ENCODE assay signal across 18 cellular contexts in the genomic region with DNA sequence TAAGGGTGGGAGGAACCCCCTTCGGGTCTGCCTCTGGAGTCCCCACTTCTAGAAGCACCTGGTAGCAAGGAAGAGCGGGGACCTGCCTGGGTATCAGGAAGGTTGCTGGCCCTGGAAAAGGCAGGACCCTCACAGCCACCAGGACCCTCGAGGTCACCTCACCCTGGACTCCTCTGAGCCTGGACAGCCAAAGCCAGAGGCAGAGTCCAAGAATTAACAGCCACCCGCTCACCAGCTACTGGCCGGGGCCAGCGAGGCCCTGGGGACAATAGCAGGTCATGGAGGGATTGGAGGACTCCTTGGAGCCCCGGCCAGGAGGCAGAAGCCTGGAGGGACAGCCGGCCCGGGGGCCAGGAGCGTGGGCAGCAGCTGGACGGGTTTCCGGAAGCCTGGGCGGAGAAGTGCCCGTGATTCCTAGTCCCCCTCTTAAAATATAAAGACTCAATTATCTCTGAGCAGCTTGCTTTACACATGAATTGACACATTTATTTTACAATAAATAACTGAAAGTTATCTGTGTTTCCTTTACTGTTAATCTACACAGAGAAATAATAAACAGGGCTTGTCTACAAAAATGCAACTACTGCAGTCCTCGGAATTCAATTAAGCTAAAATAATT. TPM values are rescaled to one million over a fixed set of nuclear protein-coding genes. Genes with fewer than 3 reads are reported as not detected.
DNase-seq lines count a peak whose midpoint lies in the region; ATAC-seq and TF ChIP-seq lines count a peak whose summit lies in the region.
"Had no signal": no experiment of that assay in that cellular context is flagged by ENCODE, and none has a peak within 500 bp of the region (broad histone marks: within the 10 kb centered on the region; RNA-seq: fewer than 3 reads in every experiment).

No MANE protein-coding gene starts in this region.

- H3K4me3 Mint-ChIP-seq in activated CD8-positive, alpha-beta memory T cell treated with anti-CD3 and anti-CD28 coated beads, Interleukin-2, amount 10 ng/mL, durations not matched to agents 7 days and 5 days: peak overlapping the region; percentile 67
- peak overlapping the region; percentile 85 for H3K4me3 Mint-ChIP-seq in activated naive CD8-positive, alpha-beta T cell treated with anti-CD3 and anti-CD28 coated beads, Interleukin-2, amount 50 U/mL, for 24 hours
- H3K4me3 Mint-ChIP-seq in stimulated activated effector memory CD8-positive, alpha-beta T cell treated with anti-CD3 and anti-CD28 coated beads, Interleukin-12 subunit alpha, Interleukin-12 subunit beta, amount 100 ng/mL, for 72 hours: peak overlapping the region; percentile 89
- H3K4me3 Mint-ChIP-seq in glutamatergic neuron (ENCODE audit: unreplicated experiment) (no peak overlapping the region), chondrocyte (ENCODE audit: unreplicated experiment) (no peak overlapping the region)

- H3K27me3 ChIP-seq in upper lobe of right lung: peaks cover 12% of the 10 kb centered on the region

- no peak for ATAC-seq in activated CD8-positive, alpha-beta memory T cell treated with anti-CD3 and anti-CD28 coated beads, Interleukin-2, amount 10 ng/mL, durations not matched to agents 7 days and 5 days
- ATAC-seq in activated naive CD8-positive, alpha-beta T cell treated with anti-CD3 and anti-CD28 coated beads, Interleukin-2, amount 50 U/mL, for 24 hours: no peak
- no peak for ATAC-seq in stimulated activated effector memory CD8-positive, alpha-beta T cell treated with anti-CD3 and anti-CD28 coated beads, Interleukin-12 subunit alpha, Interleukin-12 subunit beta, amount 100 ng/mL, for 72 hours
- ATAC-seq in upper lobe of right lung: no peak
- ATAC-seq: left colon, right cardiac atrium had no signal

- peaks cover 65% of the 10 kb centered on the region for H3K36me3 Mint-ChIP-seq in activated CD8-positive, alpha-beta memory T cell treated with anti-CD3 and anti-CD28 coated beads, Interleukin-2, amount 10 ng/mL, durations not matched to agents 7 days and 5 days
- peaks cover 35% of the 10 kb centered on the region for H3K36me3 Mint-ChIP-seq in activated naive CD8-positive, alpha-beta T cell treated with anti-CD3 and anti-CD28 coated beads, Interleukin-2, amount 50 U/mL, for 24 hours (ENCODE audit: low read depth)
- H3K36me3 Mint-ChIP-seq in stimulated activated effector memory CD8-positive, alpha-beta T cell treated with anti-CD3 and anti-CD28 coated beads, Interleukin-12 subunit alpha, Interleukin-12 subunit beta, amount 100 ng/mL, for 72 hours: peaks cover 95% of the 10 kb centered on the region
- H3K36me3 Mint-ChIP-seq in glutamatergic neuron (ENCODE audit: unreplicated experiment) (no peaks in the 10 kb centered on the region), chondrocyte (ENCODE audit: low read depth) (no peaks in the 10 kb centered on the region)

- H3K27ac Mint-ChIP-seq in activated CD8-positive, alpha-beta memory T cell treated with anti-CD3 and anti-CD28 coated beads, Interleukin-2, amount 10 ng/mL, durations not matched to agents 7 days and 5 days: peak overlapping the region; percentile 96
- H3K27ac Mint-ChIP-seq in activated naive CD8-positive, alpha-beta T cell treated with anti-CD3 and anti-CD28 coated beads, Interleukin-2, amount 50 U/mL, for 24 hours: peak overlapping the region; percentile 97
- H3K27ac Mint-ChIP-seq in stimulated activated effector memory CD8-positive, alpha-beta T cell treated with anti-CD3 and anti-CD28 coated beads, Interleukin-12 subunit alpha, Interleukin-12 subunit beta, amount 100 ng/mL, for 72 hours: peak overlapping the region; percentile 95
- H3K27ac Mint-ChIP-seq in glutamatergic neuron (ENCODE audit: unreplicated experiment): no peak overlapping the region
- no peak overlapping the region for H3K27ac Mint-ChIP-seq in chondrocyte (ENCODE audit: unreplicated experiment)

- CTCF ChIA-PET in activated CD8-positive, alpha-beta memory T cell treated with anti-CD3 and anti-CD28 coated beads, Interleukin-2, amount 10 ng/mL, durations not matched to agents 7 days and 5 days (lab: Charles Lee): interaction anchor here (0.6 to 3.0 kb wide), 9 partner anchors 10 to 66 kb away, joined by 3 to 18 read pairs (median 6); no protein-coding TSS in a partner anchor

- H3K27ac ChIP-seq in upper lobe of right lung: no peak overlapping the region
- H3K27ac ChIP-seq: A549, epithelial cell of prostate had no signal

- DNase-seq in activated CD4-positive, alpha-beta T cell treated with anti-CD3 and anti-CD28 coated beads for 48 hours: peak; percentile 5
- no peak for DNase-seq in activated CD4-positive, alpha-beta T cell treated with anti-CD3 and anti-CD28 coated beads, Interleukin-2, amount 50 U/mL, for 4 hours
- DNase-seq in activated CD8-positive, alpha-beta memory T cell treated with anti-CD3 and anti-CD28 coated beads, Interleukin-2, amount 10 ng/mL, durations not matched to agents 7 days and 5 days: no peak
- peak; percentile 7 for DNase-seq in activated naive CD8-positive, alpha-beta T cell treated with anti-CD3 and anti-CD28 coated beads, Interleukin-2, amount 50 U/mL, for 24 hours
- DNase-seq in stimulated activated effector memory CD8-positive, alpha-beta T cell treated with anti-CD3 and anti-CD28 coated beads, Interleukin-12 subunit alpha, Interleukin-12 subunit beta, amount 100 ng/mL, for 72 hours (ENCODE audit: low spot score in 2 of 2): no peak
- DNase-seq in upper lobe of right lung: no peak
- DNase-seq in glutamatergic neuron: no peak
- no peak for DNase-seq in chondrocyte (ENCODE audit: low spot score)
- DNase-seq: C1 segment of cervical spinal cord; foreskin melanocyte; left colon; NCI-H1694; NK-92 treated with Interleukin-12 subunit alpha and Interleukin-12 subunit beta, amount 100 ng/mL, for 24 hours; occipital lobe; right cardiac atrium; SW 1271 had no signal

- H3K4me3 ChIP-seq in upper lobe of right lung: no peak overlapping the region
- H3K4me3 ChIP-seq: A549 had no signal

- no peak for TF ChIP-seq CTCF in upper lobe of right lung (IDR thresholded peaks at IDR 0.05)
- TF ChIP-seq CTCF in glutamatergic neuron (IDR thresholded peaks at IDR 0.05; ENCODE audit: partially characterized antibody, unreplicated experiment): no peak
- TF ChIP-seq CTCF in chondrocyte (IDR thresholded peaks at IDR 0.05): no peak

- intact Hi-C loops in upper lobe of right lung (cut with DNase I): no loop called here

- no peaks in the 10 kb centered on the region for H3K9me3 Mint-ChIP-seq in activated CD8-positive, alpha-beta memory T cell treated with anti-CD3 and anti-CD28 coated beads, Interleukin-2, amount 10 ng/mL, durations not matched to agents 7 days and 5 days (ENCODE audit: low read depth)
- no peaks in the 10 kb centered on the region for H3K9me3 Mint-ChIP-seq in activated naive CD8-positive, alpha-beta T cell treated with anti-CD3 and anti-CD28 coated beads, Interleukin-2, amount 50 U/mL, for 24 hours
- no peaks in the 10 kb centered on the region for H3K9me3 Mint-ChIP-seq in stimulated activated effector memory CD8-positive, alpha-beta T cell treated with anti-CD3 and anti-CD28 coated beads, Interleukin-12 subunit alpha, Interleukin-12 subunit beta, amount 100 ng/mL, for 72 hours
- H3K9me3 Mint-ChIP-seq in glutamatergic neuron (ENCODE audit: unreplicated experiment) (no peaks in the 10 kb centered on the region), chondrocyte (ENCODE audit: low read depth) (no peaks in the 10 kb centered on the region)

- no peaks in the 10 kb centered on the region for H3K27me3 Mint-ChIP-seq in activated CD8-positive, alpha-beta memory T cell treated with anti-CD3 and anti-CD28 coated beads, Interleukin-2, amount 10 ng/mL, durations not matched to agents 7 days and 5 days
- no peaks in the 10 kb centered on the region for H3K27me3 Mint-ChIP-seq in activated naive CD8-positive, alpha-beta T cell treated with anti-CD3 and anti-CD28 coated beads, Interleukin-2, amount 50 U/mL, for 24 hours
- no peaks in the 10 kb centered on the region for H3K27me3 Mint-ChIP-seq in glutamatergic neuron (ENCODE audit: unreplicated experiment)
- H3K27me3 Mint-ChIP-seq in chondrocyte (ENCODE audit: low read depth): peaks cover 53% of the 10 kb centered on the region

- no peaks in the 10 kb centered on the region for H3K9me3 ChIP-seq in upper lobe of right lung
- H3K9me3 ChIP-seq: A549 had no signal

- H3K36me3 ChIP-seq in upper lobe of right lung: no peaks in the 10 kb centered on the region

- peaks cover 92% of the 10 kb centered on the region for H3K4me1 Mint-ChIP-seq in activated CD8-positive, alpha-beta memory T cell treated with anti-CD3 and anti-CD28 coated beads, Interleukin-2, amount 10 ng/mL, durations not matched to agents 7 days and 5 days
- peaks cover 96% of the 10 kb centered on the region for H3K4me1 Mint-ChIP-seq in activated naive CD8-positive, alpha-beta T cell treated with anti-CD3 and anti-CD28 coated beads, Interleukin-2, amount 50 U/mL, for 24 hours
- H3K4me1 Mint-ChIP-seq in stimulated activated effector memory CD8-positive, alpha-beta T cell treated with anti-CD3 and anti-CD28 coated beads, Interleukin-12 subunit alpha, Interleukin-12 subunit beta, amount 100 ng/mL, for 72 hours: peaks cover 90% of the 10 kb centered on the region
- H3K4me1 Mint-ChIP-seq in glutamatergic neuron (ENCODE audit: low read depth, unreplicated experiment) (no peaks in the 10 kb centered on the region), chondrocyte (ENCODE audit: low read depth) (peaks cover 15% of the 10 kb centered on the region)

- no peaks in the 10 kb centered on the region for H3K4me1 ChIP-seq in upper lobe of right lung

RNA-seq across cellular contexts. Expression of gene BCL11B, which starts 17.5 kb away (rescaled TPM):
- 10 to 100 TPM; 53.0 to 66.2 TPM for total RNA-seq in activated CD8-positive, alpha-beta memory T cell treated with anti-CD3 and anti-CD28 coated beads, Interleukin-2, amount 10 ng/mL, durations not matched to agents 7 days and 5 days
- total RNA-seq in upper lobe of right lung (2.4 TPM), glutamatergic neuron (ENCODE audit: unreplicated experiment) (2.6 TPM), chondrocyte (0.10 to 0.23 TPM (median 0.17 TPM) in 3 replicates)

Comparison
In these comparisons a context has a peak if more than half of its experiments do, and no peak if none do; other contexts are left out.
1. DNase-seq: peak in activated CD4-positive, alpha-beta T cell treated with anti-CD3 and anti-CD28 coated beads for 48 hours (single experiment) and activated naive CD8-positive, alpha-beta T cell treated with anti-CD3 and anti-CD28 coated beads, Interleukin-2, amount 50 U/mL, for 24 hours (single experiment); none in activated CD4-positive, alpha-beta T cell treated with anti-CD3 and anti-CD28 coated beads, Interleukin-2, amount 50 U/mL, for 4 hours (0 of 2), activated CD8-positive, alpha-beta memory T cell treated with anti-CD3 and anti-CD28 coated beads, Interleukin-2, amount 10 ng/mL, durations not matched to agents 7 days and 5 days (single experiment), stimulated activated effector memory CD8-positive, alpha-beta T cell treated with anti-CD3 and anti-CD28 coated beads, Interleukin-12 subunit alpha, Interleukin-12 subunit beta, amount 100 ng/mL, for 72 hours (0 of 2), upper lobe of right lung (single experiment), glutamatergic neuron (single experiment) and chondrocyte (single experiment).
2. H3K27ac Mint-ChIP-seq: peak in activated CD8-positive, alpha-beta memory T cell treated with anti-CD3 and anti-CD28 coated beads, Interleukin-2, amount 10 ng/mL, durations not matched to agents 7 days and 5 days (single experiment), activated naive CD8-positive, alpha-beta T cell treated with anti-CD3 and anti-CD28 coated beads, Interleukin-2, amount 50 U/mL, for 24 hours (single experiment) and stimulated activated effector memory CD8-positive, alpha-beta T cell treated with anti-CD3 and anti-CD28 coated beads, Interleukin-12 subunit alpha, Interleukin-12 subunit beta, amount 100 ng/mL, for 72 hours (single experiment); none in glutamatergic neuron (single experiment) and chondrocyte (single experiment).
3. H3K4me3 Mint-ChIP-seq: peak in activated CD8-positive, alpha-beta memory T cell treated with anti-CD3 and anti-CD28 coated beads, Interleukin-2, amount 10 ng/mL, durations not matched to agents 7 days and 5 days (single experiment), activated naive CD8-positive, alpha-beta T cell treated with anti-CD3 and anti-CD28 coated beads, Interleukin-2, amount 50 U/mL, for 24 hours (single experiment) and stimulated activated effector memory CD8-positive, alpha-beta T cell treated with anti-CD3 and anti-CD28 coated beads, Interleukin-12 subunit alpha, Interleukin-12 subunit beta, amount 100 ng/mL, for 72 hours (single experiment); none in glutamatergic neuron (single experiment) and chondrocyte (single experiment).
4. RNA of gene BCL11B, which starts 17.5 kb away (total RNA-seq): 53.0 to 66.2 TPM in activated CD8-positive, alpha-beta memory T cell treated with anti-CD3 and anti-CD28 coated beads, Interleukin-2, amount 10 ng/mL, durations not matched to agents 7 days and 5 days; 2.6 TPM in glutamatergic neuron (single experiment), 2.4 TPM in upper lobe of right lung (single experiment) and 0.10 to 0.23 TPM in chondrocyte; every median in the first group is over 10 times any median in the second.